9 cellular contexts compared by ENCODE assay signal in the genomic region with DNA sequence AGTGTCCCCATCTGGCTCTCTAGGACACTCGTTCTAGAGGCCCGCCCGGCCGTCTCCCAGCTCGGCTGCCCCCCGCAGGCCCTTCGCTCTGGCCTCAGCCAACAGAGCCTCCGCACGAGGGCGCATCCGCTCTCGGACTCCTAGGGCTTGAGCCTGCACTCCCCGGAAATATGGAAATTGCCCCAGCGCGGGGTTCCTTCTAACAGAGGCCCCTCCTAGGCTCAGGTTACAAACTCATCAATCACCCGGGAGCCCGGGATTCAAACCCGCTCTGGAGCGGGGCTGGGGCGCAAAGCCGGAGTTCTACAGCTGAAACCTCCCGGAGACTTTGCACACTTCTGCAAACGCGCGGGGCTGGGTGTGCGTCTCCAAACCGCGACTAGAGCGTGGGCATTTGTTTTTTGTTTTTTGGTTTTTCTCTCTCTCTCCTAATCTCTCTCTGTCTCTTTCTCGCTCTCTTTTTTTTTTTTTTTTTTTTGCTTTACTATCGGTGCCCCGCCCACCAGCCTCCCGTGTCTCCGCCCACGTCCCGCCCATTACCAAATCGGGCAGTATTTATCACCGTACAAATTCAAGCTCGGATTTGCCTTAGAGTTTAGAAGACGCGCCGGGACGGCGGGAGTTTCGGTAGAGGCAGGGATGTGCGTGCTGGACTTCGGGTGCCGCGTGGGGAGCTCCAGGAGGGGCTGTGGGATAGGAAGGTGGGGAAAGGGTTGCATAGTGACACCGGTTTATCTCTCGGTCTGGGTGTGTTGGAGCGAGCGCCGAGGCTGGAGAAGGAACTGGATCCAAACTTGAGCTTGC. TPM values are rescaled to one million over a fixed set of nuclear protein-coding genes. Genes with fewer than 3 reads are reported as not detected.
A peak's percentile ranks its signal among the peaks of the same experiment; 100 is the strongest.
DNase-seq lines count a peak whose midpoint lies in the region; ATAC-seq, FAIRE-seq and TF ChIP-seq lines count a peak whose summit lies in the region.
"Had no signal": no experiment of that assay in that cellular context is flagged by ENCODE, and none has a peak within 500 bp of the region (broad histone marks: within the 10 kb centered on the region; RNA-seq: fewer than 3 reads in every experiment).

No MANE protein-coding gene starts in this region.

- FAIRE-seq in endothelial cell of umbilical vein (lab: Jason Lieb, UNC) = peak; percentile 98

- H2AFZ ChIP-seq in endothelial cell of umbilical vein (ENCODE audit: low read depth, low read length) = peak overlapping the region; percentile 18

- dilution Hi-C loops in endothelial cell of umbilical vein (cut with MboI; ENCODE audit: extremely low pct_ligation_motif_present, low sequenced_read_pairs) = no loop called here

- H3K36me3 ChIP-seq in endothelial cell of umbilical vein (ENCODE audit: control insufficient read depth in 2 of 2, extremely low read depth in 1 of 2, insufficient read depth in 2 of 2, low read length in 2 of 2) = peaks cover 0 to 8% of the 10 kb centered on the region in 2 experiments

- peaks cover 66% of the 10 kb centered on the region for H3K79me2 ChIP-seq in endothelial cell of umbilical vein (ENCODE audit: control insufficient read depth, insufficient read depth, low read length)

- no peaks in the 10 kb centered on the region for H3K36me3 Mint-ChIP-seq in activated CD4-positive, alpha-beta T cell treated with anti-CD3 and anti-CD28 coated beads, Interleukin-2, amount 10 ng/mL, durations not matched to agents 24 days and 14 days (ENCODE audit: low read depth)

- H3K4me1 Mint-ChIP-seq in activated CD4-positive, alpha-beta T cell treated with anti-CD3 and anti-CD28 coated beads, Interleukin-2, amount 10 ng/mL, durations not matched to agents 24 days and 14 days = peaks cover 7% of the 10 kb centered on the region
- peaks cover 23% of the 10 kb centered on the region for H3K4me1 Mint-ChIP-seq in stimulated activated naive CD8-positive, alpha-beta T cell treated with anti-CD3 and anti-CD28 coated beads, Interleukin-15, amount 100 ng/mL, for 72 hours

- TF ChIP-seq POLR2A in endothelial cell of umbilical vein (IDR thresholded peaks at IDR 0.05; ENCODE audit: low read depth, low read length) = peak; percentile 83

- H3K27me3 ChIP-seq in endothelial cell of umbilical vein (ENCODE audit: control insufficient read depth in 2 of 2, insufficient read depth in 2 of 2, low read length in 2 of 2) = no peaks in the 10 kb centered on the region

- H3K9ac ChIP-seq in endothelial cell of umbilical vein (replicated peaks; ENCODE audit: extremely low read depth, insufficient read depth, low read length) = peak overlapping the region; percentile 82

- no peaks in the 10 kb centered on the region for H4K20me1 ChIP-seq in endothelial cell of umbilical vein (replicated peaks; ENCODE audit: control insufficient read depth, extremely low read depth, insufficient read depth, low read length)

- peak overlapping the region; percentile 33 to 67 (median 62) for H3K4me3 ChIP-seq in endothelial cell of umbilical vein (replicated peaks in 1 of 3; ENCODE audit: insufficient read depth in 1 of 3, low read depth in 1 of 3, low read length in 3 of 3)

- intact Hi-C loops in activated CD4-positive, alpha-beta T cell treated with anti-CD3 and anti-CD28 coated beads, Interleukin-2, amount 10 ng/mL, durations not matched to agents 24 days and 14 days (cut with micrococcal nuclease) = loop anchor here (5.0 to 10.0 kb wide), 2 partner anchors 86 to 159 kb away; no protein-coding TSS in a partner anchor
- intact Hi-C loops in endothelial cell of umbilical vein (cut with micrococcal nuclease) = loop anchor here (1.0 kb wide), 3 partner anchors 104 to 298 kb away; no protein-coding TSS in a partner anchor

- peak; percentile 69 for ATAC-seq in stimulated activated naive CD8-positive, alpha-beta T cell treated with anti-CD3 and anti-CD28 coated beads, Interleukin-15, amount 100 ng/mL, for 72 hours
- no peak for ATAC-seq in GM18517 (IDR thresholded peaks at IDR 0.05; ENCODE audit: unreplicated experiment)

- H3K27ac ChIP-seq in endothelial cell of umbilical vein (ENCODE audit: insufficient read depth, low read depth, low read length) = peak overlapping the region; percentile 82

- H3K9me3 ChIP-seq in endothelial cell of umbilical vein (replicated peaks; ENCODE audit: control insufficient read depth, insufficient read depth, low read length) = no peaks in the 10 kb centered on the region

- H3K27ac Mint-ChIP-seq in activated CD4-positive, alpha-beta T cell treated with anti-CD3 and anti-CD28 coated beads, Interleukin-2, amount 10 ng/mL, durations not matched to agents 24 days and 14 days = no peak overlapping the region
- no peak overlapping the region for H3K27ac Mint-ChIP-seq in stimulated activated naive CD8-positive, alpha-beta T cell treated with anti-CD3 and anti-CD28 coated beads, Interleukin-15, amount 100 ng/mL, for 72 hours

- peaks cover 56% of the 10 kb centered on the region for H3K4me1 ChIP-seq in endothelial cell of umbilical vein (ENCODE audit: control insufficient read depth, extremely low read depth, insufficient read depth, low read length)

- in situ Hi-C loops in KBM-7 (cut with MboI; ENCODE audit: low pct_unique_long_range_greater_than_20kb, low sequenced_read_pairs) = no loop called here

- H3K9me3 Mint-ChIP-seq in activated CD4-positive, alpha-beta T cell treated with anti-CD3 and anti-CD28 coated beads, Interleukin-2, amount 10 ng/mL, durations not matched to agents 24 days and 14 days = no peaks in the 10 kb centered on the region
- H3K9me3 Mint-ChIP-seq in stimulated activated naive CD8-positive, alpha-beta T cell treated with anti-CD3 and anti-CD28 coated beads, Interleukin-15, amount 100 ng/mL, for 72 hours = no peaks in the 10 kb centered on the region

- TF ChIP-seq CTCF in endothelial cell of umbilical vein (IDR thresholded peaks at IDR 0.05; ENCODE audit: extremely low read depth in 1 of 2, insufficient read depth in 1 of 2, low read depth in 1 of 2, low read length in 2 of 2) = peak; percentile 73 to 74

- CTCF ChIA-PET in endothelial cell of umbilical vein (lab: Charles Lee) = interaction anchor here (0.5 to 3.1 kb wide), 33 partner anchors 9 to 703 kb away, joined by 3 to 36 read pairs (median 4); no protein-coding TSS in a partner anchor

- BruUV-seq in endothelial cell of umbilical vein (replicated peaks; lab: Mats Ljungman, UMichigan) = no TSS peak

- POLR2A ChIA-PET in endothelial cell of umbilical vein (lab: Charles Lee) = interaction anchor here (0.6 to 1.3 kb wide), 13 partner anchors 8 to 441 kb away, joined by 3 to 8 read pairs (median 3); no protein-coding TSS in a partner anchor

- peak overlapping the region; percentile 84 for H3K4me2 ChIP-seq in endothelial cell of umbilical vein (ENCODE audit: insufficient read depth, low read length)

- peak overlapping the region; percentile 70 for H3K4me3 Mint-ChIP-seq in activated CD4-positive, alpha-beta T cell treated with anti-CD3 and anti-CD28 coated beads, Interleukin-2, amount 10 ng/mL, durations not matched to agents 24 days and 14 days
- peak overlapping the region; percentile 68 to 75 for H3K4me3 Mint-ChIP-seq in stimulated activated naive CD8-positive, alpha-beta T cell treated with anti-CD3 and anti-CD28 coated beads, Interleukin-15, amount 100 ng/mL, for 72 hours

- DNase-seq in DMS153 treated with DMSO at 0.1 percent for 48 hours (lab: John Stamatoyannopoulos, UW; ENCODE audit: unreplicated experiment) = peak; percentile 65
- peak; percentile 52 for DNase-seq in KBM-7
- peak; percentile 87 for DNase-seq in activated CD4-positive, alpha-beta T cell treated with anti-CD3 and anti-CD28 coated beads, Interleukin-2, amount 10 ng/mL, durations not matched to agents 24 days and 14 days
- DNase-seq in endothelial cell of umbilical vein (ENCODE audit: low read depth, low spot score) = peak; percentile 92
- DNase-seq in mesenteric fat pad (ENCODE audit: low spot score) = peak; percentile 90
- DNase-seq in stimulated activated naive CD8-positive, alpha-beta T cell treated with anti-CD3 and anti-CD28 coated beads, Interleukin-15, amount 100 ng/mL, for 72 hours = peak in 1 of 2 donors; percentile 11
- no peak for DNase-seq in NCI-H1694 treated with DMSO at 0.1 percent for 48 hours (lab: John Stamatoyannopoulos, UW)

- H3K27me3 Mint-ChIP-seq in activated CD4-positive, alpha-beta T cell treated with anti-CD3 and anti-CD28 coated beads, Interleukin-2, amount 10 ng/mL, durations not matched to agents 24 days and 14 days = peaks cover 68% of the 10 kb centered on the region
- peaks cover 100% of the 10 kb centered on the region for H3K27me3 Mint-ChIP-seq in stimulated activated naive CD8-positive, alpha-beta T cell treated with anti-CD3 and anti-CD28 coated beads, Interleukin-15, amount 100 ng/mL, for 72 hours

- H3K9me1 ChIP-seq in endothelial cell of umbilical vein (replicated peaks; ENCODE audit: control insufficient read depth, extremely low read depth, insufficient read depth, low read length) = no peaks in the 10 kb centered on the region

RNA-seq across cellular contexts. Expression of a gene that starts 2.4 kb away (rescaled TPM):
- 0.05 TPM in 1 of 2 replicates, not detected in the other for total RNA-seq in activated CD4-positive, alpha-beta T cell treated with anti-CD3 and anti-CD28 coated beads, Interleukin-2, amount 10 ng/mL, durations not matched to agents 24 days and 14 days
- 3.8 and 4.2 TPM in 2 replicates for total RNA-seq in endothelial cell of umbilical vein
- 2.8 and 3.2 TPM in 2 replicates for polyA plus RNA-seq in endothelial cell of umbilical vein
- polyA plus RNA-seq in endothelial cell of umbilical vein (2011; cell fraction: cytosol; rRNA removed) = 1.0 and 1.5 TPM in 2 replicates
- polyA plus RNA-seq in endothelial cell of umbilical vein (2011; cell fraction: nucleus; rRNA removed) = 1.8 and 3.0 TPM in 2 replicates
- 1.1 and 1.4 TPM in 2 replicates for polyA plus RNA-seq in endothelial cell of umbilical vein (2012)
- polyA minus RNA-seq in endothelial cell of umbilical vein = 0.78 and 0.98 TPM in 2 replicates
- 2.5 TPM for polyA minus RNA-seq in endothelial cell of umbilical vein (2011; cell fraction: cytosol; rRNA and poly(A)+ RNA removed)
- polyA minus RNA-seq in endothelial cell of umbilical vein (2011; cell fraction: nucleus; rRNA and poly(A)+ RNA removed) = 1.9 and 4.6 TPM in 2 replicates
- total RNA-seq in mesenteric fat pad = 0.26 TPM
- total RNA-seq: T-helper 1 cell treated with Interleukin-12 subunit alpha and Interleukin-12 subunit beta and Interleukin-4 antibody, amounts not matched to agents 30 ng/mL and 1 ng/mL, for 36 hours had no signal

RNA-seq across cellular contexts. Expression of a gene that starts 9.3 kb away (rescaled TPM):
- total RNA-seq in activated CD4-positive, alpha-beta T cell treated with anti-CD3 and anti-CD28 coated beads, Interleukin-2, amount 10 ng/mL, durations not matched to agents 24 days and 14 days = not detected in 2 replicates
- 44.0 and 47.0 TPM in 2 replicates for total RNA-seq in endothelial cell of umbilical vein
- 7.2 and 7.7 TPM in 2 replicates for polyA plus RNA-seq in endothelial cell of umbilical vein
- polyA plus RNA-seq in endothelial cell of umbilical vein (2011; cell fraction: cytosol; rRNA removed) = 7.2 and 7.9 TPM in 2 replicates
- 8.5 and 9.7 TPM in 2 replicates for polyA plus RNA-seq in endothelial cell of umbilical vein (2011; cell fraction: nucleus; rRNA removed)
- polyA plus RNA-seq in endothelial cell of umbilical vein (2012) = 54.1 and 60.0 TPM in 2 replicates
- 3.8 and 6.0 TPM in 2 replicates for polyA minus RNA-seq in endothelial cell of umbilical vein
- polyA minus RNA-seq in endothelial cell of umbilical vein (2011; cell fraction: cytosol; rRNA and poly(A)+ RNA removed) = 3.3 TPM
- 9.2 and 14.3 TPM in 2 replicates for polyA minus RNA-seq in endothelial cell of umbilical vein (2011; cell fraction: nucleus; rRNA and poly(A)+ RNA removed)
- 0.42 TPM for total RNA-seq in mesenteric fat pad
- total RNA-seq: T-helper 1 cell treated with Interleukin-12 subunit alpha and Interleukin-12 subunit beta and Interleukin-4 antibody, amounts not matched to agents 30 ng/mL and 1 ng/mL, for 36 hours had no signal

RNA-seq across cellular contexts. Expression of a gene that starts 20.9 kb away (rescaled TPM):
- 27.2 and 29.1 TPM in 2 replicates for total RNA-seq in activated CD4-positive, alpha-beta T cell treated with anti-CD3 and anti-CD28 coated beads, Interleukin-2, amount 10 ng/mL, durations not matched to agents 24 days and 14 days
- total RNA-seq in endothelial cell of umbilical vein (21.1 and 23.2 TPM in 2 replicates), mesenteric fat pad (10.2 TPM)
- polyA plus RNA-seq in endothelial cell of umbilical vein = 16.7 and 17.8 TPM in 2 replicates
- polyA plus RNA-seq in endothelial cell of umbilical vein (2011; cell fraction: cytosol; rRNA removed) = 6.9 and 9.6 TPM in 2 replicates
- 67.5 and 76.2 TPM in 2 replicates for polyA plus RNA-seq in endothelial cell of umbilical vein (2011; cell fraction: nucleus; rRNA removed)
- 17.6 and 21.9 TPM in 2 replicates for polyA plus RNA-seq in endothelial cell of umbilical vein (2012)
- 20.2 and 21.4 TPM in 2 replicates for polyA minus RNA-seq in endothelial cell of umbilical vein
- polyA minus RNA-seq in endothelial cell of umbilical vein (2011; cell fraction: cytosol; rRNA and poly(A)+ RNA removed) = 7.2 TPM
- polyA minus RNA-seq in endothelial cell of umbilical vein (2011; cell fraction: nucleus; rRNA and poly(A)+ RNA removed) = 27.4 and 36.6 TPM in 2 replicates

Comparison
In these comparisons a context has a peak if more than half of its experiments do, and no peak if none do; other contexts are left out.
1. RNA of a gene that starts 9.3 kb away (total RNA-seq): 44.0 to 47.0 TPM in endothelial cell of umbilical vein; 0.42 TPM in mesenteric fat pad (single experiment) and not detected in activated CD4-positive, alpha-beta T cell treated with anti-CD3 and anti-CD28 coated beads, Interleukin-2, amount 10 ng/mL, durations not matched to agents 24 days and 14 days; every median in the first group is over 10 times any median in the second.